ENCODE assay signal across 1 cellular context in the genomic region with DNA sequence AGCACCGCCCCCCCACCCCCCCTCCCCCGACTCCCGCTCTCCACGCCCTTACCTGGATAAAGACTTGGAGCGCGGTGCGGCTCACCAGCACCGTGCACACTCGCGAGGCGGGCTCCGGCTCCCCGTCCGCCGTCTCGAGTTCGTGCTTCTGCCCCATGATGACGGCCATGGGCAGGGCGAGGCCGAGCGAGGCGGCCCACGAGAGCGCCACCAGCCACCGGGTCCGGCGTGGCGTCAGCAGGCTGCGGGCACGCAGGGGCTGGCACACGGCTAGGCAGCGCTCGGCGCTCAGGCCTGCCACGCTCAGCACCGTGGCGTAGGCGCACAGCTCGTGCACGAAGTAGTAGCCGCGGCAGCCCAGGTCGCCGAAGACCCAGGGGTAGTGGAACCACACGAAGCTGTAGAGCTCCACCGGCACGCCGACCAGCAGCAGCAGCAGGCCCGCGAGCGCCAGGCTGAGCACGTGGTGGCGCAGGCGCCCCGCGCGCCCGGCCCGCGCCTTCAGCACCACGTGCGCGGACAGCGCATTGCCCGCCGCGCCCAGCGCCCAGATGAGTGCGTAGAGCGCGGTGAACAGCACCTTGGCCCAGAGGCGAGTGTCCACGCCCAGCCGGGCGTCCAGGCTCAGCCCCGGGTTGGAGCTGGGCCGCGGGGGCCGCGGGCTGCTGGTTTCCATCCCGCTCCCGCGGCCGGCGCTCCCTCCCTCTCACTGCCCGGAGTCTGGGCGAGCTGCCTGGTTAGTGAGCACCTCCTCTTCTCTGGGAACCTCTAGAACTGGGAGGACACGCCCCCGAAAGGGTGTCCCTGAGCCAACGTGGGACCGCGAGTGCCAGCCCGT.
TF ChIP-seq lines count a peak whose summit lies in the region.

A gene with protein sequence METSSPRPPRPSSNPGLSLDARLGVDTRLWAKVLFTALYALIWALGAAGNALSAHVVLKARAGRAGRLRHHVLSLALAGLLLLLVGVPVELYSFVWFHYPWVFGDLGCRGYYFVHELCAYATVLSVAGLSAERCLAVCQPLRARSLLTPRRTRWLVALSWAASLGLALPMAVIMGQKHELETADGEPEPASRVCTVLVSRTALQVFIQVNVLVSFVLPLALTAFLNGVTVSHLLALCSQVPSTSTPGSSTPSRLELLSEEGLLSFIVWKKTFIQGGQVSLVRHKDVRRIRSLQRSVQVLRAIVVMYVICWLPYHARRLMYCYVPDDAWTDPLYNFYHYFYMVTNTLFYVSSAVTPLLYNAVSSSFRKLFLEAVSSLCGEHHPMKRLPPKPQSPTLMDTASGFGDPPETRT (minus strand): TSS at position 742 of the 838 bp plus-strand sequence. CDS start 66 bp downstream, at position 676.

TF ChIP-seq in WTC11, 78 proteins besides CTCF, POLR2A, EP300 and RAD21 (continued from another document):
- TF ChIP-seq, protein P1, sequence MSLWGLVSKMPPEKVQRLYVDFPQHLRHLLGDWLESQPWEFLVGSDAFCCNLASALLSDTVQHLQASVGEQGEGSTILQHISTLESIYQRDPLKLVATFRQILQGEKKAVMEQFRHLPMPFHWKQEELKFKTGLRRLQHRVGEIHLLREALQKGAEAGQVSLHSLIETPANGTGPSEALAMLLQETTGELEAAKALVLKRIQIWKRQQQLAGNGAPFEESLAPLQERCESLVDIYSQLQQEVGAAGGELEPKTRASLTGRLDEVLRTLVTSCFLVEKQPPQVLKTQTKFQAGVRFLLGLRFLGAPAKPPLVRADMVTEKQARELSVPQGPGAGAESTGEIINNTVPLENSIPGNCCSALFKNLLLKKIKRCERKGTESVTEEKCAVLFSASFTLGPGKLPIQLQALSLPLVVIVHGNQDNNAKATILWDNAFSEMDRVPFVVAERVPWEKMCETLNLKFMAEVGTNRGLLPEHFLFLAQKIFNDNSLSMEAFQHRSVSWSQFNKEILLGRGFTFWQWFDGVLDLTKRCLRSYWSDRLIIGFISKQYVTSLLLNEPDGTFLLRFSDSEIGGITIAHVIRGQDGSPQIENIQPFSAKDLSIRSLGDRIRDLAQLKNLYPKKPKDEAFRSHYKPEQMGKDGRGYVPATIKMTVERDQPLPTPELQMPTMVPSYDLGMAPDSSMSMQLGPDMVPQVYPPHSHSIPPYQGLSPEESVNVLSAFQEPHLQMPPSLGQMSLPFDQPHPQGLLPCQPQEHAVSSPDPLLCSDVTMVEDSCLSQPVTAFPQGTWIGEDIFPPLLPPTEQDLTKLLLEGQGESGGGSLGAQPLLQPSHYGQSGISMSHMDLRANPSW (CRISPR knock-in tag; conservative IDR thresholded peaks at IDR 0.05; ENCODE audit: low read depth) = peak; percentile 97; the same call in 1 of the 2 replicates
- TF ChIP-seq FOXJ3 (CRISPR knock-in tag; IDR thresholded peaks at IDR 0.05; ENCODE audit: borderline replicate concordance) (no peak), CBFB (CRISPR knock-in tag; IDR thresholded peaks at IDR 0.05; ENCODE audit: low read depth) (peak; percentile 99), OVOL2 (CRISPR knock-in tag; IDR thresholded peaks at IDR 0.05; ENCODE audit: borderline replicate concordance) (no peak), SP1 (CRISPR knock-in tag; conservative IDR thresholded peaks at IDR 0.05) (peak; percentile 94), GABPB1 (CRISPR knock-in tag; IDR thresholded peaks at IDR 0.05) (peak; percentile 94), ZNF396 (CRISPR knock-in tag; IDR thresholded peaks at IDR 0.05; ENCODE audit: borderline replicate concordance) (peak; percentile 76; the same call in 1 of the 2 replicates), SMAD4 (CRISPR knock-in tag; IDR thresholded peaks at IDR 0.05) (peak; percentile 98), FOXK1 (CRISPR knock-in tag; IDR thresholded peaks at IDR 0.05) (peak; percentile 99), NFATC4 (CRISPR knock-in tag; IDR thresholded peaks at IDR 0.05) (no peak), ZNF232 (CRISPR knock-in tag; IDR thresholded peaks at IDR 0.05) (peak; percentile 100)
- TF ChIP-seq, protein P2, sequence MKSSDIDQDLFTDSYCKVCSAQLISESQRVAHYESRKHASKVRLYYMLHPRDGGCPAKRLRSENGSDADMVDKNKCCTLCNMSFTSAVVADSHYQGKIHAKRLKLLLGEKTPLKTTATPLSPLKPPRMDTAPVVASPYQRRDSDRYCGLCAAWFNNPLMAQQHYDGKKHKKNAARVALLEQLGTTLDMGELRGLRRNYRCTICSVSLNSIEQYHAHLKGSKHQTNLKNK (CRISPR knock-in tag; IDR thresholded peaks at IDR 0.05) = no peak
- TF ChIP-seq, protein P3, sequence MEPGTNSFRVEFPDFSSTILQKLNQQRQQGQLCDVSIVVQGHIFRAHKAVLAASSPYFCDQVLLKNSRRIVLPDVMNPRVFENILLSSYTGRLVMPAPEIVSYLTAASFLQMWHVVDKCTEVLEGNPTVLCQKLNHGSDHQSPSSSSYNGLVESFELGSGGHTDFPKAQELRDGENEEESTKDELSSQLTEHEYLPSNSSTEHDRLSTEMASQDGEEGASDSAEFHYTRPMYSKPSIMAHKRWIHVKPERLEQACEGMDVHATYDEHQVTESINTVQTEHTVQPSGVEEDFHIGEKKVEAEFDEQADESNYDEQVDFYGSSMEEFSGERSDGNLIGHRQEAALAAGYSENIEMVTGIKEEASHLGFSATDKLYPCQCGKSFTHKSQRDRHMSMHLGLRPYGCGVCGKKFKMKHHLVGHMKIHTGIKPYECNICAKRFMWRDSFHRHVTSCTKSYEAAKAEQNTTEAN (CRISPR knock-in tag; IDR thresholded peaks at IDR 0.05) = peak; percentile 99
- TF ChIP-seq, protein P4, sequence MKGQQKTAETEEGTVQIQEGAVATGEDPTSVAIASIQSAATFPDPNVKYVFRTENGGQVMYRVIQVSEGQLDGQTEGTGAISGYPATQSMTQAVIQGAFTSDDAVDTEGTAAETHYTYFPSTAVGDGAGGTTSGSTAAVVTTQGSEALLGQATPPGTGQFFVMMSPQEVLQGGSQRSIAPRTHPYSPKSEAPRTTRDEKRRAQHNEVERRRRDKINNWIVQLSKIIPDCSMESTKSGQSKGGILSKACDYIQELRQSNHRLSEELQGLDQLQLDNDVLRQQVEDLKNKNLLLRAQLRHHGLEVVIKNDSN (CRISPR knock-in tag; IDR thresholded peaks at IDR 0.05) = peak; percentile 87
- TF ChIP-seq, protein P5, sequence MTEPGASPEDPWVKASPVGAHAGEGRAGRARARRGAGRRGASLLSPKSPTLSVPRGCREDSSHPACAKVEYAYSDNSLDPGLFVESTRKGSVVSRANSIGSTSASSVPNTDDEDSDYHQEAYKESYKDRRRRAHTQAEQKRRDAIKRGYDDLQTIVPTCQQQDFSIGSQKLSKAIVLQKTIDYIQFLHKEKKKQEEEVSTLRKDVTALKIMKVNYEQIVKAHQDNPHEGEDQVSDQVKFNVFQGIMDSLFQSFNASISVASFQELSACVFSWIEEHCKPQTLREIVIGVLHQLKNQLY (CRISPR knock-in tag; IDR thresholded peaks at IDR 0.05) = peak; percentile 99
